Comparison of ENCODE assay signal across 8 cellular contexts in the genomic region with DNA sequence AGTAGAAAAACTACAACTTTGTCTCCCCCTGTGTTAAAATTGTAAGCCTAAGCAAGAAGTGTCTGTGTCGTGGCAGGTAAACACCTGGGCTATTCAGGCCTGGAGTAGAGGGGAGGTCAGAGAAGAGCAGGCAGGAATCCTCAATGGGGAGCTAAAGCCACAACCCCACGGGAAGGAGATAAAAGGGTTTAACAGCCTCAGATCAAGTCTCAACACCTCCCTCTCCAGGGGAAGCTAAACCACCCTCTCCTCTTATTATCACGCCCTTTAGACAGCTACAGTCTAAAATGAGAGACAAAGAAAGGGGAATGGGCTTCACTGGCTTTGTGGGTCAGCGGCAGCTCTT. TPM values are rescaled to one million over a fixed set of nuclear protein-coding genes. Genes with fewer than 3 reads are reported as not detected.
DNase-seq lines count a peak whose midpoint lies in the region; ATAC-seq, FAIRE-seq and TF ChIP-seq lines count a peak whose summit lies in the region.
"Had no signal": no experiment of that assay in that cellular context is flagged by ENCODE, and none has a peak within 500 bp of the region (broad histone marks: within the 10 kb centered on the region; RNA-seq: fewer than 3 reads in every experiment).

No MANE protein-coding gene starts in this region.

- BruUV-seq in HepG2 (replicated peaks; lab: Mats Ljungman, UMichigan): no TSS peak

- H3K27me3 ChIP-seq in Loucy (ENCODE audit: insufficient read depth, low read length, poor library complexity, severe bottlenecking) (no peaks in the 10 kb centered on the region), HepG2 (ENCODE audit: control insufficient read depth in 1 of 2, insufficient read depth in 2 of 2, low read length in 2 of 2) (no peaks in the 10 kb centered on the region), stomach smooth muscle (ENCODE audit: control insufficient read depth in 1 of 2, insufficient read depth in 2 of 2, low read length in 2 of 2) (no peaks in the 10 kb centered on the region)

- H3K27ac ChIP-seq in HepG2 (ENCODE audit: extremely low read length, insufficient read depth, low read length) (peak overlapping the region; percentile 85), stomach smooth muscle (ENCODE audit: low read length) (no peak overlapping the region)

- H3K4me2 ChIP-seq in Loucy (ENCODE audit: low read depth, low read length, poor library complexity, severe bottlenecking): peak overlapping the region; percentile 57
- H3K4me2 ChIP-seq in HepG2 (ENCODE audit: low read depth, low read length): peak overlapping the region; percentile 88

- H3K4me1 ChIP-seq in Loucy (ENCODE audit: insufficient read depth, low read length, poor library complexity, severe bottlenecking): peaks cover 27% of the 10 kb centered on the region
- H3K4me1 ChIP-seq in HepG2 (ENCODE audit: insufficient read depth, low read length): peaks cover 88% of the 10 kb centered on the region
- H3K4me1 ChIP-seq in stomach smooth muscle (ENCODE audit: control insufficient read depth, insufficient read depth, low read length): peaks cover 16% of the 10 kb centered on the region

- no peaks in the 10 kb centered on the region for H3K9me3 Mint-ChIP-seq in chondrocyte (ENCODE audit: low read depth)
- H3K9me3 Mint-ChIP-seq: stimulated activated naive CD8-positive, alpha-beta T cell treated with anti-CD3 and anti-CD28 coated beads, Interleukin-15, Interleukin-2, amounts not matched to agents 100 ng/mL and 50 ng/mL, for 24 hours had no signal

- WGBS in HepG2 (ENCODE audit: low lambda C conversion rate): 13% methylated on average over 4 of the region's 4 CpGs

- in situ Hi-C loops in HepG2 (cut with HindIII; ENCODE audit: extremely low pct_ligation_motif_present, low pct_unique_long_range_greater_than_20kb): no loop called here

- intact Hi-C loops in HepG2 (cut with micrococcal nuclease; ENCODE audit: unreplicated experiment): loop anchor here (1.0 to 10.0 kb wide), 3 partner anchors 10 to 145 kb away; no protein-coding TSS in a partner anchor

- CTCF ChIA-PET in HepG2 (lab: Yijun Ruan, JAX; ENCODE audit: low intra/inter-chr PET ratio, low total read pairs): interaction anchor here (1.3 kb wide), 1 partner anchor 145 kb away, joined by 4 read pairs; no protein-coding TSS in a partner anchor

- H3K9ac ChIP-seq in Loucy (ENCODE audit: low read depth, low read length, poor library complexity, severe bottlenecking) (peak overlapping the region; percentile 15), HepG2 (ENCODE audit: insufficient read depth, low read depth, low read length) (peak overlapping the region; percentile 70), stomach smooth muscle (ENCODE audit: low read length in 2 of 2) (peak overlapping the region in 1 of 2 donors; percentile 14)

- no peaks in the 10 kb centered on the region for H3K36me3 ChIP-seq in Loucy (ENCODE audit: insufficient read depth, low read length)
- H3K36me3 ChIP-seq in HepG2 (replicated peaks in 1 of 2; ENCODE audit: control insufficient read depth in 1 of 2, insufficient read depth in 2 of 2, low read length in 2 of 2): peaks cover 5 to 14% of the 10 kb centered on the region in 2 experiments
- no peaks in the 10 kb centered on the region for H3K36me3 ChIP-seq in stomach smooth muscle (ENCODE audit: control insufficient read depth in 2 of 2, insufficient read depth in 2 of 2, low read length in 2 of 2)

- no peaks in the 10 kb centered on the region for H3K27me3 Mint-ChIP-seq in chondrocyte (ENCODE audit: low read depth)

- H3F3A ChIP-seq in Loucy (ENCODE audit: low read depth): no peaks in the 10 kb centered on the region

- H3K4me3 Mint-ChIP-seq in chondrocyte (ENCODE audit: unreplicated experiment): peak overlapping the region; percentile 75

- no peaks in the 10 kb centered on the region for H4K20me1 ChIP-seq in Loucy (ENCODE audit: insufficient read depth, low read length, poor library complexity, severe bottlenecking)
- no peaks in the 10 kb centered on the region for H4K20me1 ChIP-seq in HepG2 (ENCODE audit: insufficient read depth, low read length)

- H3K9me3 ChIP-seq in Loucy (ENCODE audit: insufficient read depth, low read depth, low read length): no peaks in the 10 kb centered on the region
- no peaks in the 10 kb centered on the region for H3K9me3 ChIP-seq in HepG2 (ENCODE audit: low read length)
- no peaks in the 10 kb centered on the region for H3K9me3 ChIP-seq in stomach smooth muscle (ENCODE audit: control insufficient read depth in 2 of 2, low read length in 2 of 2)

- no peak for FAIRE-seq in HepG2 (lab: Jason Lieb, UNC)

- no peak for TF ChIP-seq RAD21 in HepG2 (CRISPR knock-in tag; IDR thresholded peaks at IDR 0.05)

- DNase-seq in chondrocyte (ENCODE audit: low spot score): no peak
- no peak for DNase-seq in HepG2 (ENCODE audit: low spot score)
- no peak for DNase-seq in NCI-H69 (lab: John Stamatoyannopoulos, UW)
- DNase-seq in hippocampal formation (lab: John Stamatoyannopoulos, UW): no peak

- no peak for TF ChIP-seq POLR2A in HepG2 (IDR thresholded peaks at IDR 0.05; ENCODE audit: insufficient read depth in 1 of 2, low read depth in 2 of 2, low read length in 2 of 2)

- H3K36me3 Mint-ChIP-seq in chondrocyte (ENCODE audit: low read depth): no peaks in the 10 kb centered on the region

- H3K4me3 ChIP-seq in Loucy (ENCODE audit: low read length, poor library complexity, severe bottlenecking) (peak overlapping the region; percentile 14), HepG2 (replicated peaks in 1 of 3; ENCODE audit: insufficient read depth in 1 of 3, low read depth in 2 of 3, low read length in 3 of 3) (peak overlapping the region in 2 of 3 experiments; percentile 17 to 69; a peak in 3 of 6 replicates), stomach smooth muscle (ENCODE audit: low read length in 2 of 2) (peak overlapping the region; percentile 61 to 75)

- H3K9me2 ChIP-seq in Loucy (replicated peaks; ENCODE audit: low read depth, low read length): no peaks in the 10 kb centered on the region

- ATAC-seq in HepG2 (peak; percentile 19), GM18511 (IDR thresholded peaks at IDR 0.05; ENCODE audit: unreplicated experiment) (no peak)

- no peak overlapping the region for H2AFZ ChIP-seq in Loucy (ENCODE audit: low read length)
- no peak overlapping the region for H2AFZ ChIP-seq in HepG2 (ENCODE audit: low read length)

- POLR2A ChIA-PET in HepG2 (lab: Yijun Ruan, JAX): interaction anchor here (0.8 to 3.7 kb wide), 8 partner anchors 9 to 943 kb away, joined by 3 to 110 read pairs (median 3); partner anchors contain the start of genes ETV5 and TRA2B

- peaks cover 30% of the 10 kb centered on the region for H3K4me1 Mint-ChIP-seq in chondrocyte (ENCODE audit: low read depth)

- H3K27ac Mint-ChIP-seq in chondrocyte (ENCODE audit: unreplicated experiment): peak overlapping the region; percentile 8
- H3K27ac Mint-ChIP-seq: stimulated activated naive CD8-positive, alpha-beta T cell treated with anti-CD3 and anti-CD28 coated beads, Interleukin-15, Interleukin-2, amounts not matched to agents 100 ng/mL and 50 ng/mL, for 24 hours had no signal

- TF ChIP-seq CTCF in Loucy (conservative IDR thresholded peaks at IDR 0.05; ENCODE audit: low read length) (no peak), chondrocyte (IDR thresholded peaks at IDR 0.05) (no peak), HepG2 (CRISPR knock-in tag; IDR thresholded peaks at IDR 0.05) (no peak)

- TF ChIP-seq EP300 in HepG2 (IDR thresholded peaks at IDR 0.05; ENCODE audit: low read depth in 2 of 2, low read length in 2 of 2) (no peak), HepG2 (CRISPR knock-in tag; IDR thresholded peaks at IDR 0.05; ENCODE audit: borderline replicate concordance) (no peak)

- no peaks in the 10 kb centered on the region for H3K79me2 ChIP-seq in Loucy (ENCODE audit: insufficient read depth, low read length)
- H3K79me2 ChIP-seq in HepG2 (ENCODE audit: insufficient read depth, low read length): peaks cover 54% of the 10 kb centered on the region

TF ChIP-seq in HepG2, 621 proteins besides CTCF, POLR2A, EP300 and RAD21 (continues in another document):
- TF ChIP-seq, protein P1, sequence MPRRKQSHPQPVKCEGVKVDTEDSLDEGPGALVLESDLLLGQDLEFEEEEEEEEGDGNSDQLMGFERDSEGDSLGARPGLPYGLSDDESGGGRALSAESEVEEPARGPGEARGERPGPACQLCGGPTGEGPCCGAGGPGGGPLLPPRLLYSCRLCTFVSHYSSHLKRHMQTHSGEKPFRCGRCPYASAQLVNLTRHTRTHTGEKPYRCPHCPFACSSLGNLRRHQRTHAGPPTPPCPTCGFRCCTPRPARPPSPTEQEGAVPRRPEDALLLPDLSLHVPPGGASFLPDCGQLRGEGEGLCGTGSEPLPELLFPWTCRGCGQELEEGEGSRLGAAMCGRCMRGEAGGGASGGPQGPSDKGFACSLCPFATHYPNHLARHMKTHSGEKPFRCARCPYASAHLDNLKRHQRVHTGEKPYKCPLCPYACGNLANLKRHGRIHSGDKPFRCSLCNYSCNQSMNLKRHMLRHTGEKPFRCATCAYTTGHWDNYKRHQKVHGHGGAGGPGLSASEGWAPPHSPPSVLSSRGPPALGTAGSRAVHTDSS (CRISPR knock-in tag; conservative IDR thresholded peaks at IDR 0.05): no peak
- no peak for TF ChIP-seq MIER2 (CRISPR knock-in tag; IDR thresholded peaks at IDR 0.05)

RNA-seq across cellular contexts. Expression of gene ETV5, which starts 11.6 kb away (rescaled TPM):
- total RNA-seq in chondrocyte (20.9 to 23.1 TPM (median 22.9 TPM) in 3 replicates), HepG2 (2016; rRNA removed; fragmentation: Illumina TruSeq; extraction: Trizol) (52.9 and 60.0 TPM in 2 replicates)
- 27.8 and 54.7 TPM in 2 replicates for total RNA-seq in HepG2 (2016; cell fraction: cytosol; rRNA removed; fragmentation: Illumina TruSeq; extraction: Trizol; ENCODE audit: low read depth)
- 49.8 and 52.0 TPM in 2 replicates for total RNA-seq in HepG2 (2016; cell fraction: insoluble cytoplasmic fraction; rRNA removed; fragmentation: Illumina TruSeq; extraction: Trizol)
- total RNA-seq in HepG2 (2016; cell fraction: membrane; rRNA removed; fragmentation: Illumina TruSeq; extraction: Trizol): 37.5 and 57.5 TPM in 2 replicates
- 44.1 and 46.9 TPM in 2 replicates for total RNA-seq in HepG2 (2016; cell fraction: nucleus; rRNA removed; fragmentation: Illumina TruSeq; extraction: Trizol)
- 42.3 and 57.2 TPM in 2 replicates for polyA plus RNA-seq in HepG2 (2011; rRNA removed)
- 34.8 and 41.1 TPM in 2 replicates for polyA plus RNA-seq in HepG2 (2011; cell fraction: cytosol; rRNA removed)
- 45.2 and 55.0 TPM in 2 replicates for polyA plus RNA-seq in HepG2 (2011; cell fraction: nucleus; rRNA removed)
- 46.8 and 64.1 TPM in 2 replicates for polyA plus RNA-seq in HepG2 (2012)
- polyA plus RNA-seq in HepG2 (2016; cell fraction: cytosol; fragmentation: Illumina TruSeq; extraction: Trizol; ENCODE audit: low read depth): 29.3 and 46.0 TPM in 2 replicates
- 50.0 and 52.3 TPM in 2 replicates for polyA plus RNA-seq in HepG2 (2016; cell fraction: insoluble cytoplasmic fraction; fragmentation: Illumina TruSeq; extraction: Trizol; ENCODE audit: low read depth)
- 21.9 and 34.1 TPM in 2 replicates for polyA plus RNA-seq in HepG2 (2016; cell fraction: membrane; fragmentation: Illumina TruSeq; extraction: Trizol; ENCODE audit: low read depth)
- 33.7 and 38.9 TPM in 2 replicates for polyA plus RNA-seq in HepG2 (2016; cell fraction: nucleus; fragmentation: Illumina TruSeq; extraction: Trizol; ENCODE audit: insufficient read depth, low read depth)
- polyA minus RNA-seq in HepG2 (2011; rRNA and poly(A)+ RNA removed; ENCODE audit: low replicate concordance): 3.4 and 180 TPM in 2 replicates
- 63.8 and 68.6 TPM in 2 replicates for polyA minus RNA-seq in HepG2 (2011; cell fraction: cytosol; rRNA and poly(A)+ RNA removed)
- polyA minus RNA-seq in HepG2 (2011; cell fraction: nucleus; rRNA and poly(A)+ RNA removed): 116 and 144 TPM in 2 replicates

Comparison
In these comparisons a context has a peak if more than half of its experiments do, and no peak if none do; other contexts are left out.
1. H3K4me3 ChIP-seq: peak in every context shown above with its lines; median percentile 68 in stomach smooth muscle; 43 in HepG2; 14 in Loucy.